9 cellular contexts compared by ENCODE assay signal in genomic region chr14:32306549-32306948, GRCh38.
"Had no signal": no experiment of that assay in that cellular context is flagged by ENCODE, and none has a peak within 500 bp of the region (broad histone marks: within the 10 kb centered on the region; RNA-seq: fewer than 3 reads in every experiment).

No MANE protein-coding gene starts in this region.

- DNase-seq: activated CD4-positive, alpha-beta T cell treated with anti-CD3 and anti-CD28 coated beads for 48 hours; activated naive CD4-positive, alpha-beta T cell treated with anti-CD3 and anti-CD28 coated beads, Interleukin-2, amount 10 ng/mL, durations not matched to agents 7 days and 5 days; dorsolateral prefrontal cortex; esophagus squamous epithelium; kidney glomerular epithelial cell; pancreas; small intestine; thyroid gland had no signal

- H3K4me3 ChIP-seq: dorsolateral prefrontal cortex, esophagus squamous epithelium, neural progenitor cell, pancreas, thyroid gland had no signal

- H3K27ac ChIP-seq: dorsolateral prefrontal cortex, neural progenitor cell, thyroid gland had no signal
